In genomic region chr5:1885777-1886633, GRCh38 we compare ENCODE assay signal across 19 cellular contexts. TPM values are rescaled to one million over a fixed set of nuclear protein-coding genes. Genes with fewer than 3 reads are reported as not detected.
DNase-seq lines count a peak whose midpoint lies in the region; ATAC-seq, FAIRE-seq and TF ChIP-seq lines count a peak whose summit lies in the region.
"Had no signal": no experiment of that assay in that cellular context is flagged by ENCODE, and none has a peak within 500 bp of the region (broad histone marks: within the 10 kb centered on the region; RNA-seq: fewer than 3 reads in every experiment).

No MANE protein-coding gene starts in this region.

- H3K79me2 ChIP-seq in K562 (ENCODE audit: control insufficient read depth, insufficient read depth, low read length) = no peaks in the 10 kb centered on the region
- H3K79me2 ChIP-seq in GM23248 (ENCODE audit: insufficient read depth) = no peaks in the 10 kb centered on the region

- no TSS peak for BruUV-seq in K562 (replicated peaks; lab: Mats Ljungman, UMichigan)

- DNase-seq in K562 (ENCODE audit: extremely low read depth in 1 of 4, low spot score in 3 of 4) (no peak), iPS DF 6.9 (ENCODE audit: low read depth, low spot score) (no peak), retina (peak; percentile 43), GM23248 (no peak)
- no peak for DNase-seq in stimulated activated CD4-positive, alpha-beta T cell treated with anti-CD3 and anti-CD28 coated beads, Interleukin-4, amount 100 ng/mL, for 4 hours
- DNase-seq: activated CD4-positive, alpha-beta memory T cell treated with anti-CD3 and anti-CD28 coated beads for 36 hours; activated T-cell treated with anti-CD3 and anti-CD28 coated beads, Interleukin-2, amount 50 U/mL, for 4 hours; BE2C; effector CD8-positive, alpha-beta T cell; foreskin fibroblast; NCI-H2029; stimulated activated CD4-positive, alpha-beta T cell treated with anti-CD3 and anti-CD28 coated beads, Interleukin-4, amount 100 ng/mL, for 24 hours had no signal

- no peak for FAIRE-seq in K562 (lab: Jason Lieb, UNC)
- FAIRE-seq: HepG2 had no signal

- H3K4me3 ChIP-seq in HUES48 (ENCODE audit: low read depth, low read length) (peak overlapping the region; percentile 47; the same call in 1 of the 2 replicates), K562 (no peak overlapping the region), iPS DF 6.9 (ENCODE audit: low read length) (peak overlapping the region; percentile 45; the same call in 1 of the 2 replicates), GM23248 (no peak overlapping the region)
- H3K4me3 ChIP-seq: thoracic aorta had no signal

- 9% methylated on average over 45 of the region's 57 CpGs for WGBS in K562 (ENCODE audit: insufficient coverage, low coverage, missing lambda C conversion rate)
- WGBS in iPS DF 6.9 (ENCODE audit: insufficient coverage, insufficient read length) = no CpG with 5 or more reads among the region's 57 CpGs
- WGBS in GM23248 (ENCODE audit: low coverage in 1 of 2, low lambda C conversion rate in 2 of 2, missing lambda C conversion rate in 2 of 2), 2 experiments = 10 to 11% methylated on average over 46 to 51 of the region's 57 CpGs

- in situ Hi-C loops in K562 (cut with MboI) (no loop called here), GM23248 (cut with MboI) (no loop called here)

- H3K9me3 ChIP-seq in HUES48 (ENCODE audit: control insufficient read depth, insufficient read depth, low read length) = no peaks in the 10 kb centered on the region
- no peaks in the 10 kb centered on the region for H3K9me3 ChIP-seq in K562 (replicated peaks; ENCODE audit: control insufficient read depth, insufficient read depth, low read depth, low read length)
- no peaks in the 10 kb centered on the region for H3K9me3 ChIP-seq in iPS DF 6.9 (ENCODE audit: control insufficient read depth, insufficient read depth, low read length)
- H3K9me3 ChIP-seq in GM23248 (ENCODE audit: low read depth) = no peaks in the 10 kb centered on the region
- H3K9me3 ChIP-seq: BE2C, thoracic aorta had no signal

- H3K4me2 ChIP-seq in K562 (ENCODE audit: insufficient read depth, low read length) (no peak overlapping the region), GM23248 (ENCODE audit: unreplicated experiment) (no peak overlapping the region)

- POLR2A ChIA-PET in K562 (lab: Yijun Ruan, JAX) = interaction anchor here (0.6 kb wide), 1 partner anchor 268 kb away, joined by 3 read pairs; no protein-coding TSS in a partner anchor

- no peak for TF ChIP-seq RAD21 in K562 (CRISPR knock-in tag; conservative IDR thresholded peaks at IDR 0.05 in 1 of 2, IDR thresholded peaks at IDR 0.05 in 1 of 2)

- CTCF ChIA-PET in K562 (lab: Yijun Ruan, JAX; ENCODE audit: low intra/inter-chr PET ratio) = no interaction called here

- no peak for TF ChIP-seq POLR2A in K562 (conservative IDR thresholded peaks at IDR 0.05)

- H3K27me3 ChIP-seq in HUES48 (ENCODE audit: control insufficient read depth, insufficient read depth, low read length) (peaks cover 98% of the 10 kb centered on the region), K562 (ENCODE audit: control insufficient read depth in 2 of 2, insufficient read depth in 2 of 2, low read length in 2 of 2) (peaks cover 18 to 53% of the 10 kb centered on the region in 2 experiments; a peak in 4 of 5 replicates), iPS DF 6.9 (ENCODE audit: control insufficient read depth, insufficient read depth, low read length) (peaks cover 48% of the 10 kb centered on the region), GM23248 (replicated peaks; ENCODE audit: insufficient read depth) (peaks cover 57% of the 10 kb centered on the region)

- H3K27ac ChIP-seq in HUES48 (ENCODE audit: low read depth, low read length) (no peak overlapping the region), K562 (ENCODE audit: extremely low read depth, low read depth, low read length) (no peak overlapping the region), iPS DF 6.9 (ENCODE audit: low read length) (no peak overlapping the region), GM23248 (no peak overlapping the region)
- H3K27ac ChIP-seq: thoracic aorta had no signal

- H3K36me3 ChIP-seq in HUES48 (ENCODE audit: control insufficient read depth, insufficient read depth, low read length) = no peaks in the 10 kb centered on the region
- H3K36me3 ChIP-seq in K562 (ENCODE audit: control insufficient read depth, insufficient read depth, low read length) = no peaks in the 10 kb centered on the region
- no peaks in the 10 kb centered on the region for H3K36me3 ChIP-seq in iPS DF 6.9 (ENCODE audit: control insufficient read depth, insufficient read depth, low read length)
- no peaks in the 10 kb centered on the region for H3K36me3 ChIP-seq in GM23248 (ENCODE audit: low read depth)
- H3K36me3 ChIP-seq: BE2C, thoracic aorta had no signal

- H3K4me1 ChIP-seq in HUES48 (ENCODE audit: control insufficient read depth, insufficient read depth, low read length) (peaks cover 34% of the 10 kb centered on the region), K562 (replicated peaks in 1 of 2; ENCODE audit: control insufficient read depth in 2 of 2, insufficient read depth in 2 of 2, low read length in 2 of 2) (peaks cover 0 to 18% of the 10 kb centered on the region in 2 experiments; a peak in 2 of 5 replicates), iPS DF 6.9 (ENCODE audit: control insufficient read depth, insufficient read depth, low read length) (peaks cover 11% of the 10 kb centered on the region; the same call in 1 of the 2 replicates), GM23248 (ENCODE audit: insufficient read depth) (no peaks in the 10 kb centered on the region; the same call in 1 of the 2 replicates)
- H3K4me1 ChIP-seq: BE2C had no signal

- no peaks in the 10 kb centered on the region for H3F3A ChIP-seq in GM23248 (ENCODE audit: insufficient read depth)

- no peak for TF ChIP-seq CTCF in K562 (IDR thresholded peaks at IDR 0.05 in 2 of 3, conservative IDR thresholded peaks at IDR 0.05 in 1 of 3; ENCODE audit: insufficient read depth in 2 of 3, low read depth in 1 of 3, low read length in 3 of 3)

- intact Hi-C loops in K562 (cut with micrococcal nuclease) = no loop called here

- H3K9me2 ChIP-seq in GM23248 (ENCODE audit: insufficient read depth) = no peaks in the 10 kb centered on the region

- peaks cover 3% of the 10 kb centered on the region for H3K9me1 ChIP-seq in K562 (ENCODE audit: control insufficient read depth, insufficient read depth, low read length)

- H3K9ac ChIP-seq in HUES48 (ENCODE audit: low read depth, low read length) = no peak overlapping the region
- no peak overlapping the region for H3K9ac ChIP-seq in K562 (ENCODE audit: insufficient read depth in 1 of 2, low read depth in 2 of 2, low read length in 2 of 2)
- H3K9ac ChIP-seq in GM23248 = no peak overlapping the region

- TF ChIP-seq EP300 in K562 (IDR thresholded peaks at IDR 0.05; ENCODE audit: low read length) = no peak

- no peak for ATAC-seq in K562
- ATAC-seq in GM19463 (IDR thresholded peaks at IDR 0.05; ENCODE audit: unreplicated experiment) = no peak
- ATAC-seq: activated T-cell treated with anti-CD3 and anti-CD28 coated beads, Interleukin-2, amount 50 U/mL, for 4 hours; HCT116; HepG2; Panc1 had no signal

- H2AFZ ChIP-seq in K562 (ENCODE audit: low read depth, low read length) (no peak overlapping the region), GM23248 (no peak overlapping the region)

- H4K20me1 ChIP-seq in K562 (replicated peaks; ENCODE audit: control insufficient read depth, insufficient read depth, low read length) (0 out of 2 replicates have a peak, but pooled peaks cover 5% of the 10 kb centered on the region), GM23248 (ENCODE audit: insufficient read depth) (no peaks in the 10 kb centered on the region)

TF ChIP-seq in K562, 482 proteins besides CTCF, POLR2A, EP300 and RAD21 (continues in another document):
- TF ChIP-seq MYNN (IDR thresholded peaks at IDR 0.05) (no peak), MYNN (CRISPR knock-in tag; IDR thresholded peaks at IDR 0.05) (no peak), CBFA2T2 (conservative IDR thresholded peaks at IDR 0.05) (no peak), TFAM (CRISPR knock-in tag; conservative IDR thresholded peaks at IDR 0.05) (no peak), ZNF175 (CRISPR knock-in tag; IDR thresholded peaks at IDR 0.05; ENCODE audit: low read depth) (no peak), PCBP1 (IDR thresholded peaks at IDR 0.05; ENCODE audit: low read depth, low read length, poor library complexity, severe bottlenecking) (peak; percentile 4), SMAD3 (CRISPR knock-in tag; conservative IDR thresholded peaks at IDR 0.05) (no peak)
- TF ChIP-seq, protein P1, sequence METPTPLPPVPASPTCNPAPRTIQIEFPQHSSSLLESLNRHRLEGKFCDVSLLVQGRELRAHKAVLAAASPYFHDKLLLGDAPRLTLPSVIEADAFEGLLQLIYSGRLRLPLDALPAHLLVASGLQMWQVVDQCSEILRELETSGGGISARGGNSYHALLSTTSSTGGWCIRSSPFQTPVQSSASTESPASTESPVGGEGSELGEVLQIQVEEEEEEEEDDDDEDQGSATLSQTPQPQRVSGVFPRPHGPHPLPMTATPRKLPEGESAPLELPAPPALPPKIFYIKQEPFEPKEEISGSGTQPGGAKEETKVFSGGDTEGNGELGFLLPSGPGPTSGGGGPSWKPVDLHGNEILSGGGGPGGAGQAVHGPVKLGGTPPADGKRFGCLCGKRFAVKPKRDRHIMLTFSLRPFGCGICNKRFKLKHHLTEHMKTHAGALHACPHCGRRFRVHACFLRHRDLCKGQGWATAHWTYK (CRISPR knock-in tag; IDR thresholded peaks at IDR 0.05) = no peak

RNA-seq across cellular contexts. Expression of gene IRX4, which starts 3.3 kb away (rescaled TPM):
- total RNA-seq in K562 (2011; cell fraction: chromatin; rRNA removed; ENCODE audit: low replicate concordance) = 0.21 TPM in 1 of 2 replicates, not detected in the other
- not detected in 2 replicates for total RNA-seq in K562 (2011; cell fraction: nucleolus; rRNA removed)
- total RNA-seq in K562 (2011; cell fraction: nucleoplasm; rRNA removed) = not detected in 2 replicates
- total RNA-seq in K562 (2014; rRNA removed) (not detected in 2 replicates), K562 (2014; rRNA removed; fragmentation: Illumina TruSeq; extraction: Trizol) (not detected in 2 replicates), K562 (2015; rRNA removed; fragmentation: Illumina TruSeq; extraction: Trizol) (not detected in 2 replicates), K562 (2021) (not detected in 2 replicates)
- polyA plus RNA-seq in K562 (2011; rRNA removed) (not detected in 2 replicates), K562 (2014; fragmentation: Illumina TruSeq; extraction: Trizol) (not detected in 2 replicates), K562 (2014; fragmentation: Nextera tagmentation; extraction: Ambion mirVana) (not detected), K562 (2014; rRNA removed) (not detected in 2 replicates), GM23248 (2016; fragmentation: Nextera tagmentation; extraction: Ambion mirVana) (not detected in 2 replicates)
- polyA plus RNA-seq in K562 (2011; cell fraction: cytosol; rRNA removed) = not detected in 2 replicates
- polyA plus RNA-seq in K562 (2011; cell fraction: nucleus; rRNA removed) = 0.10 TPM in 1 of 2 replicates, not detected in the other
- polyA plus RNA-seq in K562 (2012) = 0.11 TPM in 1 of 2 replicates, not detected in the other
- polyA minus RNA-seq in K562 (2011; rRNA and poly(A)+ RNA removed) = not detected in 2 replicates
- polyA minus RNA-seq in K562 (2011; cell fraction: cytosol; rRNA and poly(A)+ RNA removed) = not detected in 2 replicates
- 0.11 TPM in 1 of 2 replicates, not detected in the other for polyA minus RNA-seq in K562 (2011; cell fraction: nucleus; rRNA and poly(A)+ RNA removed)
- total RNA-seq in GM23248 (2014; rRNA removed; shearing (Covaris generic)) = not detected in 2 replicates
- total RNA-seq: activated CD4-positive, alpha-beta memory T cell treated with anti-CD3 and anti-CD28 coated beads for 36 hours; activated T-cell treated with anti-CD3 and anti-CD28 coated beads, Interleukin-2, amount 50 U/mL, for 4 hours; HepG2; omental fat pad; thoracic aorta had no signal
- polyA plus RNA-seq: HepG2 had no signal

Comparison
In these comparisons a context has a peak if more than half of its experiments do, and no peak if none do; other contexts are left out.
1. H3K4me3 ChIP-seq: peak in HUES48 (single experiment) and iPS DF 6.9 (single experiment); none in K562 (single experiment) and GM23248 (single experiment).